Comparison of ENCODE assay signal across 13 cellular contexts in the genomic region with DNA sequence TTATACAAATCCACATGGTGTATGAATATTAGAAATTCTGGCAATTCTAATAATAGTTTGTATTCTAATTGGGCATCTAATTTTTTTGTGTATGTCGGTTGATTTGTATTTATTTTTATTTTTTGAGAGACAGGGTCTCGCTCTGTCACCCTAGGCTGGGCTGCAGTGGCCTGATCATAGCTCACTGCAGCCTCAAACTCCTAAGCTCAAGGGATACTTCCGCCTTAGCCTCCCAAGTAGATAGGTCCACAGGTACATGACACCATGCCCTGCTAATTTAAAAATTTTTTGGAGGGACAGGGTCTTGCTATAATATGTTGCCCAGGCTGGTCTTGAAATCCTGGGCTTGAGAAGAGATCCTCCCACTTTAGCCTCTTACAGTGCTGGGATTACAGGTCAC.
DNase-seq lines count a peak whose midpoint lies in the region; FAIRE-seq and TF ChIP-seq lines count a peak whose summit lies in the region.
"Had no signal": no experiment of that assay in that cellular context is flagged by ENCODE, and none has a peak within 500 bp of the region (broad histone marks: within the 10 kb centered on the region; RNA-seq: fewer than 3 reads in every experiment).

No MANE protein-coding gene starts in this region.

- no peak for TF ChIP-seq POLR2A in endothelial cell of umbilical vein (IDR thresholded peaks at IDR 0.05; ENCODE audit: low read depth, low read length)

- H3K27ac Mint-ChIP-seq in activated naive CD4-positive, alpha-beta T cell treated with anti-CD3 and anti-CD28 coated beads, Interleukin-2, amount 10 ng/mL, durations not matched to agents 7 days and 5 days, result peak overlapping the region; percentile 96

- H3K27me3 ChIP-seq in endothelial cell of umbilical vein (ENCODE audit: control insufficient read depth in 2 of 2, insufficient read depth in 2 of 2, low read length in 2 of 2) (no peaks in the 10 kb centered on the region), thymus (ENCODE audit: control insufficient read depth, insufficient read depth) (no peaks in the 10 kb centered on the region)
- H3K27me3 ChIP-seq: foreskin keratinocyte had no signal

- no peaks in the 10 kb centered on the region for H3K9me2 ChIP-seq in OCI-LY7 (ENCODE audit: insufficient read depth, low read length)

- no peak for TF ChIP-seq CTCF in OCI-LY7 (conservative IDR thresholded peaks at IDR 0.05; ENCODE audit: low read length)
- no peak for TF ChIP-seq CTCF in endothelial cell of umbilical vein (IDR thresholded peaks at IDR 0.05; ENCODE audit: extremely low read depth in 1 of 2, insufficient read depth in 1 of 2, low read depth in 1 of 2, low read length in 2 of 2)

- peak overlapping the region; percentile 83; the same call in 1 of the 2 replicates for H2AFZ ChIP-seq in OCI-LY7 (ENCODE audit: low read length)
- no peak overlapping the region for H2AFZ ChIP-seq in endothelial cell of umbilical vein (ENCODE audit: low read depth, low read length)

- H3K4me1 Mint-ChIP-seq in activated naive CD4-positive, alpha-beta T cell treated with anti-CD3 and anti-CD28 coated beads, Interleukin-2, amount 10 ng/mL, durations not matched to agents 7 days and 5 days, result peaks cover 24% of the 10 kb centered on the region

- H3K9me1 ChIP-seq in endothelial cell of umbilical vein (replicated peaks; ENCODE audit: control insufficient read depth, extremely low read depth, insufficient read depth, low read length), result no peaks in the 10 kb centered on the region

- H3K27me3 Mint-ChIP-seq in activated naive CD4-positive, alpha-beta T cell treated with anti-CD3 and anti-CD28 coated beads, Interleukin-2, amount 10 ng/mL, durations not matched to agents 7 days and 5 days, result no peaks in the 10 kb centered on the region

- H3K27ac ChIP-seq in OCI-LY7 (ENCODE audit: low read depth, low read length, poor library complexity, severe bottlenecking) (peak overlapping the region; percentile 85), endothelial cell of umbilical vein (ENCODE audit: insufficient read depth, low read depth, low read length) (peak overlapping the region; percentile 36), thymus (ENCODE audit: low read depth) (peak overlapping the region; percentile 52)
- H3K27ac ChIP-seq: foreskin keratinocyte, thoracic aorta had no signal

- no peak overlapping the region for H3K4me3 Mint-ChIP-seq in activated naive CD4-positive, alpha-beta T cell treated with anti-CD3 and anti-CD28 coated beads, Interleukin-2, amount 10 ng/mL, durations not matched to agents 7 days and 5 days

- H3K36me3 ChIP-seq in OCI-LY7 (ENCODE audit: insufficient read depth, low read length) (peaks cover 55% of the 10 kb centered on the region), endothelial cell of umbilical vein (ENCODE audit: control insufficient read depth in 2 of 2, extremely low read depth in 1 of 2, insufficient read depth in 2 of 2, low read length in 2 of 2) (peaks cover 2 to 3% of the 10 kb centered on the region in 2 experiments), thymus (ENCODE audit: control insufficient read depth, insufficient read depth) (peaks cover 7% of the 10 kb centered on the region)
- H3K36me3 ChIP-seq: thoracic aorta had no signal

- BruUV-seq in OCI-LY7 (replicated peaks; lab: Mats Ljungman, UMichigan), result no TSS peak
- no TSS peak for BruUV-seq in endothelial cell of umbilical vein (replicated peaks; lab: Mats Ljungman, UMichigan)

- H3K4me3 ChIP-seq in OCI-LY7 (ENCODE audit: low read depth, low read length, poor library complexity, severe bottlenecking) (peak overlapping the region; percentile 64), endothelial cell of umbilical vein (replicated peaks in 1 of 3; ENCODE audit: insufficient read depth in 1 of 3, low read depth in 1 of 3, low read length in 3 of 3) (no peak overlapping the region), thymus (ENCODE audit: low read length) (no peak overlapping the region)

- intact Hi-C loops in OCI-LY7 (cut with micrococcal nuclease; ENCODE audit: unreplicated experiment), result no loop called here
- intact Hi-C loops in endothelial cell of umbilical vein (cut with micrococcal nuclease), result loop anchor here (2.0 kb wide), 1 partner anchor 45 kb away; no protein-coding TSS in a partner anchor

- H3K9me3 Mint-ChIP-seq in activated naive CD4-positive, alpha-beta T cell treated with anti-CD3 and anti-CD28 coated beads, Interleukin-2, amount 10 ng/mL, durations not matched to agents 7 days and 5 days, result no peaks in the 10 kb centered on the region
- H3K9me3 Mint-ChIP-seq: immature natural killer cell had no signal

- 96% methylated on average over 3 of the region's 3 CpGs for WGBS in thymus

- no peak for FAIRE-seq in endothelial cell of umbilical vein (lab: Jason Lieb, UNC)

- H3K4me2 ChIP-seq in OCI-LY7 (ENCODE audit: low read length) (peak overlapping the region; percentile 92), endothelial cell of umbilical vein (ENCODE audit: insufficient read depth, low read length) (peak overlapping the region; percentile 46)

- H3K4me1 ChIP-seq in OCI-LY7 (ENCODE audit: insufficient read depth, low read length, poor library complexity, severe bottlenecking) (peaks cover 40% of the 10 kb centered on the region), endothelial cell of umbilical vein (ENCODE audit: control insufficient read depth, extremely low read depth, insufficient read depth, low read length) (peaks cover 35% of the 10 kb centered on the region), thymus (ENCODE audit: control insufficient read depth, insufficient read depth, low read length) (no peaks in the 10 kb centered on the region)
- H3K4me1 ChIP-seq: foreskin keratinocyte had no signal

- no peak for DNase-seq in activated naive CD4-positive, alpha-beta T cell treated with anti-CD3 and anti-CD28 coated beads, Interleukin-2, amount 10 ng/mL, durations not matched to agents 7 days and 5 days
- no peak for DNase-seq in activated naive CD4-positive, alpha-beta T cell treated with Interleukin-2 at 50 U/mL for 16 hours
- DNase-seq in OCI-LY7 (ENCODE audit: low spot score) (peak; percentile 28), endothelial cell of umbilical vein (ENCODE audit: low read depth, low spot score) (peak; percentile 20), superior temporal gyrus (ENCODE audit: extremely low spot score) (no peak), foreskin melanocyte (no peak), NCI-H2227 treated with DMSO at 0.1 percent for 48 hours (lab: John Stamatoyannopoulos, UW) (no peak)
- DNase-seq: foreskin keratinocyte, NCI-H187, NCI-H774 had no signal

- CTCF ChIA-PET in activated naive CD4-positive, alpha-beta T cell treated with anti-CD3 and anti-CD28 coated beads, Interleukin-2, amount 10 ng/mL, durations not matched to agents 7 days and 5 days (lab: Charles Lee), result interaction anchor here (4.7 to 5.3 kb wide), 2 partner anchors 291 to 482 kb away, joined by 29 to 35 read pairs; no protein-coding TSS in a partner anchor
- CTCF ChIA-PET in OCI-LY7 (lab: Charles Lee; ENCODE audit: unreplicated experiment) (no interaction called here), endothelial cell of umbilical vein (lab: Charles Lee) (interaction anchor here (1.9 to 5.8 kb wide), 4 partner anchors 9 to 483 kb away, joined by 7 to 100 read pairs (median 63); no protein-coding TSS in a partner anchor)

- POLR2A ChIA-PET in OCI-LY7 (lab: Charles Lee) (interaction anchor here (0.6 kb wide), 2 partner anchors 12 to 226 kb away, joined by 3 to 5 read pairs; no protein-coding TSS in a partner anchor), endothelial cell of umbilical vein (lab: Charles Lee) (interaction anchor here (1.0 kb wide), 1 partner anchor 371 kb away, joined by 3 read pairs; no protein-coding TSS in a partner anchor)

- H3K9me3 ChIP-seq in OCI-LY7 (ENCODE audit: low read length), result no peaks in the 10 kb centered on the region
- no peaks in the 10 kb centered on the region for H3K9me3 ChIP-seq in endothelial cell of umbilical vein (replicated peaks; ENCODE audit: control insufficient read depth, insufficient read depth, low read length)
- H3K9me3 ChIP-seq in thymus (ENCODE audit: control insufficient read depth), result no peaks in the 10 kb centered on the region
- H3K9me3 ChIP-seq: thoracic aorta had no signal

- no peaks in the 10 kb centered on the region for H4K20me1 ChIP-seq in OCI-LY7 (ENCODE audit: insufficient read depth, low read length)
- no peaks in the 10 kb centered on the region for H4K20me1 ChIP-seq in endothelial cell of umbilical vein (replicated peaks; ENCODE audit: control insufficient read depth, extremely low read depth, insufficient read depth, low read length)

- peaks cover 21% of the 10 kb centered on the region for H3K36me3 Mint-ChIP-seq in activated naive CD4-positive, alpha-beta T cell treated with anti-CD3 and anti-CD28 coated beads, Interleukin-2, amount 10 ng/mL, durations not matched to agents 7 days and 5 days

- peak overlapping the region; percentile 71 for H3K9ac ChIP-seq in endothelial cell of umbilical vein (replicated peaks; ENCODE audit: extremely low read depth, insufficient read depth, low read length)

- H3K79me2 ChIP-seq in OCI-LY7 (ENCODE audit: insufficient read depth, low read depth, low read length), result 0 out of 2 replicates have a peak, but pooled peaks cover 5% of the 10 kb centered on the region
- H3K79me2 ChIP-seq in endothelial cell of umbilical vein (ENCODE audit: control insufficient read depth, insufficient read depth, low read length), result no peaks in the 10 kb centered on the region

- dilution Hi-C loops in endothelial cell of umbilical vein (cut with MboI; ENCODE audit: extremely low pct_ligation_motif_present, low sequenced_read_pairs), result no loop called here

TF ChIP-seq in endothelial cell of umbilical vein, 7 proteins besides CTCF, POLR2A, EP300 and RAD21:
- no peak for TF ChIP-seq JUN (IDR thresholded peaks at IDR 0.05; ENCODE audit: borderline replicate concordance, insufficient read depth, insufficient read length, low read depth)
- TF ChIP-seq MYC (IDR thresholded peaks at IDR 0.05; ENCODE audit: low read depth, low read length), result no peak
- TF ChIP-seq POLR2AphosphoS5 (IDR thresholded peaks at IDR 0.05; ENCODE audit: insufficient read depth, low read depth, low read length), result no peak
- TF ChIP-seq, protein P1, sequence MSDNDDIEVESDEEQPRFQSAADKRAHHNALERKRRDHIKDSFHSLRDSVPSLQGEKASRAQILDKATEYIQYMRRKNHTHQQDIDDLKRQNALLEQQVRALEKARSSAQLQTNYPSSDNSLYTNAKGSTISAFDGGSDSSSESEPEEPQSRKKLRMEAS (IDR thresholded peaks at IDR 0.05; ENCODE audit: insufficient read depth, insufficient read length), result no peak

Comparison
In these comparisons a context has a peak if more than half of its experiments do, and no peak if none do; other contexts are left out.
1. DNase-seq: peak in OCI-LY7 (single experiment) and endothelial cell of umbilical vein (single experiment); none in activated naive CD4-positive, alpha-beta T cell treated with anti-CD3 and anti-CD28 coated beads, Interleukin-2, amount 10 ng/mL, durations not matched to agents 7 days and 5 days (single experiment), activated naive CD4-positive, alpha-beta T cell treated with Interleukin-2 at 50 U/mL for 16 hours (single experiment), superior temporal gyrus (single experiment), foreskin melanocyte (single experiment) and NCI-H2227 treated with DMSO at 0.1 percent for 48 hours (single experiment).
2. Peak in every context shown above with its lines, with median percentiles within 50 percentile points of each other: H3K27ac ChIP-seq.